Comparison of ENCODE assay signal across 31 cellular contexts in the genomic region with DNA sequence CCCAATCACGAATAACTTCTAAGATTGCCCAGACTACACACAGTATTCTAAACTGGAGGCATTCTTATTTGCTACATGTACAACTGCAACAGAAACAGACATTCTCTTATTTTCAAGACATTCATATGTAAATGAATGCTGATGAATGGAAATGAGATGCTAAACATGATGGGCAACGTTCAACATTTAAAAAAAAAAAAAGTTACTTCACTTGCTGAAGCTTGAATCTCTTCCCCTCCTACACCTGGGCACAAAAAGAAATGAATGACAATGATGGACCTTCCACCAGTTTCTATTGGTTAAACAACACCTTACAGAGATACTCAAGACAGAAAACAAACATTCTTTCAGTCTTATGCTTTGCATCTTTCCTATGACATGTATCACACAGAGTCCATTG.
"Had no signal": no experiment of that assay in that cellular context is flagged by ENCODE, and none has a peak within 500 bp of the region (broad histone marks: within the 10 kb centered on the region; RNA-seq: fewer than 3 reads in every experiment).

No MANE protein-coding gene starts in this region.

- H3K9me3 ChIP-seq: breast epithelium, colonic mucosa, lower lobe of right lung, prostate gland, right atrium auricular region, suprapubic skin, tibial nerve had no signal

- H3K27me3 ChIP-seq: breast epithelium, colonic mucosa, hepatocyte, right atrium auricular region, suprapubic skin, tibial nerve had no signal

- H3K4me1 Mint-ChIP-seq: activated B cell treated with CpG ODN at 0.5 μM for 24 hours; activated CD4-positive, alpha-beta T cell treated with anti-CD3 and anti-CD28 coated beads for 36 hours; central memory CD8-positive, alpha-beta T cell; naive B cell; stimulated activated naive CD8-positive, alpha-beta T cell treated with anti-CD3 and anti-CD28 coated beads, Interleukin-15, amount 100 ng/mL, for 72 hours had no signal

- DNase-seq: activated B cell treated with CpG ODN at 0.5 μM for 24 hours; activated CD4-positive, alpha-beta T cell treated with anti-CD3 and anti-CD28 coated beads for 36 hours; activated CD4-positive, alpha-beta T cell treated with anti-CD3 and anti-CD28 coated beads, Interleukin-2, amount 50 U/mL, for 4 hours; activated CD8-positive, alpha-beta memory T cell treated with anti-CD3 and anti-CD28 coated beads, Interleukin-2, amount 50 U/mL, for 48 hours; activated naive CD4-positive, alpha-beta T cell; activated T-cell treated with anti-CD3 and anti-CD28 coated beads, Interleukin-2, amount 50 U/mL, for 4 hours; colonic mucosa; dorsolateral prefrontal cortex; effector memory CD8-positive, alpha-beta T cell; foreskin melanocyte; left colon; lower lobe of right lung; mesendoderm; naive B cell; stimulated activated naive CD8-positive, alpha-beta T cell treated with anti-CD3 and anti-CD28 coated beads, Interleukin-15, amount 100 ng/mL, for 72 hours; T1000 had no signal

- H3K4me3 ChIP-seq: breast epithelium, colonic mucosa, dorsolateral prefrontal cortex, hepatocyte, lower lobe of right lung, prostate gland, right atrium auricular region, suprapubic skin, tibial nerve had no signal

- H3K27ac ChIP-seq: breast epithelium, colonic mucosa, dorsolateral prefrontal cortex, lower lobe of right lung, prostate gland, suprapubic skin had no signal

- H3K27me3 Mint-ChIP-seq: activated B cell treated with CpG ODN at 0.5 μM for 24 hours; activated CD4-positive, alpha-beta T cell treated with anti-CD3 and anti-CD28 coated beads for 36 hours; central memory CD8-positive, alpha-beta T cell; effector memory CD8-positive, alpha-beta T cell had no signal

- ATAC-seq: activated CD4-positive, alpha-beta T cell treated with anti-CD3 and anti-CD28 coated beads for 36 hours; activated T-cell treated with anti-CD3 and anti-CD28 coated beads, Interleukin-2, amount 50 U/mL, for 4 hours; effector memory CD8-positive, alpha-beta T cell; esophagus mucosa; left colon; lower lobe of right lung; stimulated activated effector memory CD8-positive, alpha-beta T cell treated with anti-CD3 and anti-CD28 coated beads, Interleukin-12 subunit alpha, Interleukin-12 subunit beta, amount 100 ng/mL, for 72 hours; stimulated activated naive CD8-positive, alpha-beta T cell treated with anti-CD3 and anti-CD28 coated beads, Interleukin-15, amount 100 ng/mL, for 72 hours had no signal

- H3K9me3 Mint-ChIP-seq: activated B cell treated with CpG ODN at 0.5 μM for 24 hours; stimulated activated naive CD8-positive, alpha-beta T cell treated with anti-CD3 and anti-CD28 coated beads, Interleukin-15, amount 100 ng/mL, for 72 hours had no signal

- H3K27ac Mint-ChIP-seq: activated B cell treated with CpG ODN at 0.5 μM for 24 hours; activated CD4-positive, alpha-beta T cell treated with anti-CD3 and anti-CD28 coated beads for 36 hours; activated naive CD8-positive, alpha-beta T cell; activated T-helper 2 cell treated with anti-CD3 and anti-CD28 coated beads, Interferon-gamma antibody, Interleukin-2, Interleukin-4, amounts not matched to agents 10 μg/mL and 5 μg/mL and 100 μg/mL, durations not matched to agents 14 hours and 24 hours and 36 hours; effector memory CD8-positive, alpha-beta T cell; naive B cell; stimulated activated effector memory CD8-positive, alpha-beta T cell treated with anti-CD3 and anti-CD28 coated beads, Interleukin-12 subunit alpha, Interleukin-12 subunit beta, amount 100 ng/mL, for 72 hours; T-helper 1 cell treated with Interleukin-12 subunit alpha and Interleukin-12 subunit beta and Interleukin-4 antibody, amounts not matched to agents 30 μg/mL and 1 μg/mL, for 36 hours had no signal

- FAIRE-seq: endothelial cell of umbilical vein, islet of Langerhans, urothelium cell line had no signal

- H3K36me3 ChIP-seq: breast epithelium, colonic mucosa, lower lobe of right lung, prostate gland, right atrium auricular region, suprapubic skin, tibial nerve had no signal

- H3K4me3 Mint-ChIP-seq: activated B cell treated with CpG ODN at 0.5 μM for 24 hours; activated CD4-positive, alpha-beta T cell treated with anti-CD3 and anti-CD28 coated beads for 36 hours; activated naive CD8-positive, alpha-beta T cell; activated T-cell treated with anti-CD3 and anti-CD28 coated beads, Interleukin-2, amount 50 U/mL, for 4 hours; central memory CD8-positive, alpha-beta T cell; effector memory CD8-positive, alpha-beta T cell; naive B cell; stimulated activated effector memory CD8-positive, alpha-beta T cell treated with anti-CD3 and anti-CD28 coated beads, Interleukin-12 subunit alpha, Interleukin-12 subunit beta, amount 100 ng/mL, for 72 hours; stimulated activated naive CD8-positive, alpha-beta T cell treated with anti-CD3 and anti-CD28 coated beads, Interleukin-15, amount 100 ng/mL, for 72 hours; T-helper 1 cell treated with Interleukin-12 subunit alpha and Interleukin-12 subunit beta and Interleukin-4 antibody, amounts not matched to agents 30 μg/mL and 1 μg/mL, for 36 hours had no signal

- H3K4me1 ChIP-seq: breast epithelium, colonic mucosa, lower lobe of right lung, prostate gland had no signal

- H3K36me3 Mint-ChIP-seq: activated naive CD8-positive, alpha-beta T cell; naive B cell; stimulated activated effector memory CD8-positive, alpha-beta T cell treated with anti-CD3 and anti-CD28 coated beads, Interleukin-12 subunit alpha, Interleukin-12 subunit beta, amount 100 ng/mL, for 72 hours had no signal
